ENCODE assay signal across 17 cellular contexts in genomic region chr10:4427524-4427923, GRCh38.
"Had no signal": no experiment of that assay in that cellular context is flagged by ENCODE, and none has a peak within 500 bp of the region (broad histone marks: within the 10 kb centered on the region; RNA-seq: fewer than 3 reads in every experiment).

No MANE protein-coding gene starts in this region.

- H3K4me3 Mint-ChIP-seq: activated CD4-positive, alpha-beta T cell treated with anti-CD3 and anti-CD28 coated beads, Interleukin-2, amount 10 ng/mL, durations not matched to agents 24 days and 14 days; activated naive CD8-positive, alpha-beta T cell treated with anti-CD3 and anti-CD28 coated beads for 36 hours; activated T-cell treated with anti-CD3 and anti-CD28 coated beads, Interleukin-2, amount 50 U/mL, for 72 hours had no signal

- H3K36me3 Mint-ChIP-seq: activated naive CD8-positive, alpha-beta T cell treated with anti-CD3 and anti-CD28 coated beads for 36 hours had no signal

- H3K27ac ChIP-seq: right lobe of liver, stomach, tibial artery had no signal

- H3K4me1 ChIP-seq: right lobe of liver, stomach, uterus had no signal

- H3K27ac Mint-ChIP-seq: activated CD4-positive, alpha-beta T cell treated with anti-CD3 and anti-CD28 coated beads, Interleukin-2, amount 10 ng/mL, durations not matched to agents 24 days and 14 days; activated naive CD8-positive, alpha-beta T cell treated with anti-CD3 and anti-CD28 coated beads for 36 hours; activated T-cell treated with anti-CD3 and anti-CD28 coated beads, Interleukin-2, amount 50 U/mL, for 72 hours had no signal

- DNase-seq: activated CD4-positive, alpha-beta T cell treated with anti-CD3 and anti-CD28 coated beads, Interleukin-2, amount 10 ng/mL, durations not matched to agents 24 days and 14 days; activated CD4-positive, CD25-positive, alpha-beta regulatory T cell; activated CD8-positive, alpha-beta memory T cell treated with anti-CD3 and anti-CD28 coated beads, Interleukin-2, amount 50 U/mL, for 48 hours; activated gamma-delta T cell treated with Interleukin-2 at 50 U/mL for 16 hours; activated naive CD8-positive, alpha-beta T cell treated with anti-CD3 and anti-CD28 coated beads for 36 hours; activated T-cell treated with anti-CD3 and anti-CD28 coated beads, Interleukin-2, amount 50 U/mL, for 72 hours; anterior cingulate cortex; effector CD8-positive, alpha-beta T cell; glutamatergic neuron; kidney glomerular epithelial cell; left ventricle myocardium superior; mesendoderm; right lobe of liver; stimulated activated CD4-positive, alpha-beta T cell treated with anti-CD3 and anti-CD28 coated beads, Interleukin-1b, Interleukin-23, amount 100 ng/mL, for 48 hours; stomach; tibial artery; uterus had no signal

- H3K27me3 ChIP-seq: right lobe of liver, stomach, tibial artery, uterus had no signal

- H3K36me3 ChIP-seq: right lobe of liver, stomach, tibial artery, uterus had no signal

- ATAC-seq: activated T-cell treated with anti-CD3 and anti-CD28 coated beads, Interleukin-2, amount 50 U/mL, for 72 hours; left ventricle myocardium superior; right lobe of liver had no signal

- H3K9me3 Mint-ChIP-seq: activated naive CD8-positive, alpha-beta T cell treated with anti-CD3 and anti-CD28 coated beads for 36 hours; activated T-cell treated with anti-CD3 and anti-CD28 coated beads, Interleukin-2, amount 50 U/mL, for 72 hours had no signal

- H3K4me1 Mint-ChIP-seq: activated CD4-positive, alpha-beta T cell treated with anti-CD3 and anti-CD28 coated beads, Interleukin-2, amount 10 ng/mL, durations not matched to agents 24 days and 14 days; activated naive CD8-positive, alpha-beta T cell treated with anti-CD3 and anti-CD28 coated beads for 36 hours had no signal

- H3K4me3 ChIP-seq: right lobe of liver, stomach, tibial artery, uterus had no signal

- H3K9me3 ChIP-seq: right lobe of liver, stomach, tibial artery, uterus had no signal
